ENCODE assay signal across 11 cellular contexts in the genomic region with DNA sequence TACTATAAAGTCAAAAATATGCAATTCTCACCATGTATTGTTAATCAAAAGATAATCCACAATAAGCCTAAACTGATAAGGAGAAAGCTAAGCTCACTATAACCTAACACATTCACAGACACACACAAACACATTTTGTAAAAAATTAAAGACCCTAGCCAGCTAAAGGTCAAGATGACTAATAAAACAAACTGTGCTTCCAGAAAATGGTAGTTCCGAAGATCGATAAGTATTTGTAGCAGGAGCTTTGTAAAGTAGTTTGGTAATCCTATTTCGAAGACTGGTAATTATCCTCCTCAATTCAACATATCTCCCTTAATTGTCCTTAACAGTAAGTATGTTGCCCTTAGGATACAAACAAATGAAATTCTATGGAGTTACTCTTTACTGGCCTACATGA.
"Had no signal": no experiment of that assay in that cellular context is flagged by ENCODE, and none has a peak within 500 bp of the region (broad histone marks: within the 10 kb centered on the region; RNA-seq: fewer than 3 reads in every experiment).

No MANE protein-coding gene starts in this region.

- ATAC-seq: GM23338, HCT116 had no signal

- FAIRE-seq: H1, H54 had no signal

- H3K4me3 ChIP-seq: GM23248, GM23338, HAP-1 had no signal

- H3K4me2 ChIP-seq: GM23338 had no signal

- H3K36me3 ChIP-seq: HAP-1 had no signal

- H3K9me3 ChIP-seq: HAP-1 had no signal

- H2AFZ ChIP-seq: GM23248, GM23338 had no signal

- H3K27ac ChIP-seq: GM23248 had no signal

- DNase-seq: GM23248, GOT3, H7, H9, HCEC 1CT, HFFc6 had no signal

- H3K9ac ChIP-seq: GM23248 had no signal
